In genomic region chr6:11772109-11772830, GRCh38 we compare ENCODE assay signal across 9 cellular contexts. TPM values are rescaled to one million over a fixed set of nuclear protein-coding genes. Genes with fewer than 3 reads are reported as not detected.
DNase-seq lines count a peak whose midpoint lies in the region; ATAC-seq and TF ChIP-seq lines count a peak whose summit lies in the region.
"Had no signal": no experiment of that assay in that cellular context is flagged by ENCODE, and none has a peak within 500 bp of the region (broad histone marks: within the 10 kb centered on the region; RNA-seq: fewer than 3 reads in every experiment).

No MANE protein-coding gene starts in this region.

- no peaks in the 10 kb centered on the region for H3K9me3 ChIP-seq in thymus (ENCODE audit: control insufficient read depth)

- peaks cover 2% of the 10 kb centered on the region for H3K27me3 Mint-ChIP-seq in activated naive CD4-positive, alpha-beta T cell treated with anti-CD3 and anti-CD28 coated beads for 36 hours (ENCODE audit: low read depth)
- H3K27me3 Mint-ChIP-seq in natural killer cell treated with Interleukin-12 subunit alpha and Interleukin-12 subunit beta and Interleukin-15 and Interleukin-18, amount 100 ng/mL, for 72 hours = peaks cover 18 to 24% of the 10 kb centered on the region in 2 donors

- ATAC-seq in foreskin keratinocyte = peak; percentile 45
- ATAC-seq in natural killer cell treated with Interleukin-12 subunit alpha and Interleukin-12 subunit beta and Interleukin-15 and Interleukin-18, amount 100 ng/mL, for 72 hours = no peak
- no peak for ATAC-seq in GM21786 (IDR thresholded peaks at IDR 0.05; ENCODE audit: unreplicated experiment)

- intact Hi-C loops in activated naive CD4-positive, alpha-beta T cell treated with anti-CD3 and anti-CD28 coated beads for 36 hours (cut with micrococcal nuclease) = no loop called here

- H3K9me3 Mint-ChIP-seq in activated naive CD4-positive, alpha-beta T cell treated with anti-CD3 and anti-CD28 coated beads for 36 hours = no peaks in the 10 kb centered on the region
- no peaks in the 10 kb centered on the region for H3K9me3 Mint-ChIP-seq in natural killer cell treated with Interleukin-12 subunit alpha and Interleukin-12 subunit beta and Interleukin-15 and Interleukin-18, amount 100 ng/mL, for 72 hours

- no peak overlapping the region for H3K27ac Mint-ChIP-seq in activated naive CD4-positive, alpha-beta T cell treated with anti-CD3 and anti-CD28 coated beads for 36 hours
- no peak overlapping the region for H3K27ac Mint-ChIP-seq in natural killer cell treated with Interleukin-12 subunit alpha and Interleukin-12 subunit beta and Interleukin-15 and Interleukin-18, amount 100 ng/mL, for 72 hours

- TF ChIP-seq CTCF in foreskin keratinocyte (conservative IDR thresholded peaks at IDR 0.05) = no peak

- DNase-seq in activated naive CD4-positive, alpha-beta T cell treated with anti-CD3 and anti-CD28 coated beads for 36 hours = peak; percentile 46
- no peak for DNase-seq in activated naive CD4-positive, alpha-beta T cell (lab: John Stamatoyannopoulos, UW)
- peak; percentile 77 to 94 for DNase-seq in SW 1271 (lab: John Stamatoyannopoulos, UW)
- DNase-seq in foreskin keratinocyte = peak; percentile 96 to 98
- no peak for DNase-seq in OCI-M2 (lab: John Stamatoyannopoulos, UW; ENCODE audit: unreplicated experiment)
- no peak for DNase-seq in natural killer cell treated with Interleukin-12 subunit alpha and Interleukin-12 subunit beta and Interleukin-15 and Interleukin-18, amount 100 ng/mL, for 72 hours (ENCODE audit: low spot score)
- DNase-seq: NCI-H1694 had no signal

- H3K4me1 Mint-ChIP-seq in activated naive CD4-positive, alpha-beta T cell treated with anti-CD3 and anti-CD28 coated beads for 36 hours (ENCODE audit: low read depth) = peaks cover 20% of the 10 kb centered on the region
- H3K4me1 Mint-ChIP-seq in natural killer cell treated with Interleukin-12 subunit alpha and Interleukin-12 subunit beta and Interleukin-15 and Interleukin-18, amount 100 ng/mL, for 72 hours (ENCODE audit: low read depth in 2 of 2) = no peaks in the 10 kb centered on the region

- H3K36me3 Mint-ChIP-seq in activated naive CD4-positive, alpha-beta T cell treated with anti-CD3 and anti-CD28 coated beads for 36 hours (ENCODE audit: low read depth) = no peaks in the 10 kb centered on the region
- H3K36me3 Mint-ChIP-seq in natural killer cell treated with Interleukin-12 subunit alpha and Interleukin-12 subunit beta and Interleukin-15 and Interleukin-18, amount 100 ng/mL, for 72 hours = no peaks in the 10 kb centered on the region

- peak overlapping the region; percentile 97 for H3K27ac ChIP-seq in foreskin keratinocyte
- peak overlapping the region; percentile 53 for H3K27ac ChIP-seq in thymus (ENCODE audit: low read depth)

- H3K4me3 ChIP-seq in thymus (ENCODE audit: low read length) = no peak overlapping the region

- 92% methylated on average over 10 of the region's 10 CpGs for WGBS in thymus

- CTCF ChIA-PET in activated naive CD4-positive, alpha-beta T cell treated with anti-CD3 and anti-CD28 coated beads for 36 hours (lab: Charles Lee) = interaction anchor here (0.5 kb wide), 1 partner anchor 416 kb away, joined by 3 read pairs; no protein-coding TSS in a partner anchor

- H3K27me3 ChIP-seq in foreskin keratinocyte (no peaks in the 10 kb centered on the region), thymus (ENCODE audit: control insufficient read depth, insufficient read depth) (no peaks in the 10 kb centered on the region)

- no peak overlapping the region for H3K4me3 Mint-ChIP-seq in activated naive CD4-positive, alpha-beta T cell treated with anti-CD3 and anti-CD28 coated beads for 36 hours
- no peak overlapping the region for H3K4me3 Mint-ChIP-seq in natural killer cell treated with Interleukin-12 subunit alpha and Interleukin-12 subunit beta and Interleukin-15 and Interleukin-18, amount 100 ng/mL, for 72 hours

- H3K4me1 ChIP-seq in foreskin keratinocyte = peaks cover 35% of the 10 kb centered on the region
- no peaks in the 10 kb centered on the region for H3K4me1 ChIP-seq in thymus (ENCODE audit: control insufficient read depth, insufficient read depth, low read length)

- H3K36me3 ChIP-seq in thymus (ENCODE audit: control insufficient read depth, insufficient read depth) = no peaks in the 10 kb centered on the region

RNA-seq across cellular contexts. Expression of gene ADTRP, which starts 6.3 kb away (rescaled TPM):
- 10 to 100 TPM; 49.4 to 52.1 TPM for total RNA-seq in activated naive CD4-positive, alpha-beta T cell treated with anti-CD3 and anti-CD28 coated beads for 36 hours
- total RNA-seq in foreskin keratinocyte = 3.1 and 5.5 TPM in 2 replicates
- polyA plus RNA-seq in foreskin keratinocyte = 3.0 and 4.3 TPM in 2 replicates
- polyA plus RNA-seq in thymus = 7.7 TPM
- 1 to 10 TPM in 1 of 2 donors, not detected in 1; 1.0 TPM for total RNA-seq in natural killer cell treated with Interleukin-12 subunit alpha and Interleukin-12 subunit beta and Interleukin-15 and Interleukin-18, amount 100 ng/mL, for 72 hours

Comparison
In these comparisons a context has a peak if more than half of its experiments do, and no peak if none do; other contexts are left out.
1. DNase-seq: peak in activated naive CD4-positive, alpha-beta T cell treated with anti-CD3 and anti-CD28 coated beads for 36 hours (single experiment), SW 1271 (2 of 2) and foreskin keratinocyte (2 of 2); none in activated naive CD4-positive, alpha-beta T cell (0 of 4), OCI-M2 (single experiment) and natural killer cell treated with Interleukin-12 subunit alpha and Interleukin-12 subunit beta and Interleukin-15 and Interleukin-18, amount 100 ng/mL, for 72 hours (single experiment).